ENCODE assay signal across 8 cellular contexts in the genomic region with DNA sequence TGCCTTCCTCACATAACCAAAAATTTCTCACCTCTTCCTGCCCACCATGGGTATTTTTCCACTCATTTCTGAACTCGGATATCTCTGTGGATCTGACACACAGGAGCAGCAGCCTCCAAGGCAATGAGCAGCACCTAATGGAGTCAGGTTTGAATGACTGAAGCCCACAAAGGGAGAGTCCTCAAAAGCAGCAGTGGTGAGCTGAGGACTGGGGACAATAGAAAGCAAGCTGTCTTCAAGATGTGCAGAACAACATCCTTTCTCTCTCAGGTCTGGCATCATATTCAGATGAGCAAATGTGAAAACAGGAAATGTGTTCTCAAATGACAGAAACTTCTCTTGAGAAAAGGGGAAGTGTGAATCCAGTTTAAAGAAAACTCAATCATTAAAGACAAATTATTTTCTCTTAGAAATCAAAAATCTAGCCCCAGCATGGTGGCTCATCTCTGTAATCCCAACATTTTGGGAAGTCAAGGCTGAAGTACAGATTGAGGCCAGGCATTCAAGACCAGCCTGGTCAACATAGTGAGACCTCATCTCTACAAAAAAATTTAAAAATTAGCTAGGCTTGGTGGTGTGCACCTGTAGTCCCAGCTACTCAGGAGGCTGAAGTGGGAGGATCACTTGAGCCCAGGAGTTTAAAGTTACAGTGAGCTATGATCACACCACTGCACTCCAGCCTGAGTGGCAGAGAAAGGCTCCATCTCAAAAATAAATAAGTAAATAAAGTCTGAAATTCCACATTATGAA. TPM values are rescaled to one million over a fixed set of nuclear protein-coding genes. Genes with fewer than 3 reads are reported as not detected.
DNase-seq lines count a peak whose midpoint lies in the region; ATAC-seq, FAIRE-seq and TF ChIP-seq lines count a peak whose summit lies in the region.

No MANE protein-coding gene starts in this region.

- H3K9me3 ChIP-seq in T-helper 17 cell (ENCODE audit: control insufficient read depth, low read length, poor library complexity, severe bottlenecking): no peaks in the 10 kb centered on the region

- H3K4me1 Mint-ChIP-seq in T-helper 17 cell: no peaks in the 10 kb centered on the region
- H3K4me1 Mint-ChIP-seq in natural killer cell: peaks cover 4 to 11% of the 10 kb centered on the region in 2 donors

- TF ChIP-seq CTCF in natural killer cell (IDR thresholded peaks at IDR 0.05): no peak

- H3K9me3 Mint-ChIP-seq in natural killer cell: peaks cover 0 to 6% of the 10 kb centered on the region in 2 donors

- peak; percentile 46 for DNase-seq in stimulated activated CD4-positive, alpha-beta T cell treated with anti-CD3 and anti-CD28 coated beads, Interleukin-15, amount 100 ng/mL, for 24 hours
- DNase-seq in stimulated activated CD4-positive, alpha-beta T cell treated with anti-CD3 and anti-CD28 coated beads, Interleukin-4, amount 100 ng/mL, for 4 hours: no peak
- no peak for DNase-seq in T-helper 17 cell
- no peak for DNase-seq in natural killer cell
- no peak for DNase-seq in HTR-8/SVneo (ENCODE audit: insufficient read length, low spot score)
- DNase-seq in NCI-H1105 treated with DMSO at 0.1 percent for 48 hours (lab: John Stamatoyannopoulos, UW): no peak
- no peak for DNase-seq in NCI-H128 (lab: John Stamatoyannopoulos, UW; ENCODE audit: unreplicated experiment)

- intact Hi-C loops in natural killer cell (cut with micrococcal nuclease): no loop called here

- FAIRE-seq in HTR-8/SVneo (lab: Jason Lieb, UNC): no peak

- peak overlapping the region; percentile 92 for H3K27ac Mint-ChIP-seq in T-helper 17 cell
- peak overlapping the region; percentile 69 to 86 for H3K27ac Mint-ChIP-seq in natural killer cell

- H3K36me3 Mint-ChIP-seq in T-helper 17 cell (ENCODE audit: low read depth) (peaks cover 2% of the 10 kb centered on the region), natural killer cell (no peaks in the 10 kb centered on the region)

- H3K4me3 Mint-ChIP-seq in T-helper 17 cell (peak overlapping the region; percentile 79), natural killer cell (peak overlapping the region; percentile 55)

- ATAC-seq in HG03025 (IDR thresholded peaks at IDR 0.05; ENCODE audit: low FRiP score, unreplicated experiment) (peak; percentile 97), T-helper 17 cell (peak; percentile 94), natural killer cell (peak; percentile 42 to 61 (median 50))

- H3K27me3 Mint-ChIP-seq in T-helper 17 cell: no peaks in the 10 kb centered on the region
- H3K27me3 Mint-ChIP-seq in natural killer cell (ENCODE audit: low read depth in 2 of 2): no peaks in the 10 kb centered on the region

RNA-seq across cellular contexts. Expression of gene C12orf42, which starts 54.2 kb away (rescaled TPM):
- total RNA-seq in T-helper 17 cell: 1 to 10 TPM; 3.3 to 7.1 TPM
- 1 to 10 TPM; 1.3 to 1.7 (median 1.6) TPM for total RNA-seq in natural killer cell
